Comparison of ENCODE assay signal across 8 cellular contexts in genomic region chr2:189762229-189762550, GRCh38. TPM values are rescaled to one million over a fixed set of nuclear protein-coding genes. Genes with fewer than 3 reads are reported as not detected.
A peak's percentile ranks its signal among the peaks of the same experiment; 100 is the strongest.
DNase-seq lines count a peak whose midpoint lies in the region; ATAC-seq and TF ChIP-seq lines count a peak whose summit lies in the region.

No MANE protein-coding gene starts in this region.

- no peaks in the 10 kb centered on the region for H3K27me3 Mint-ChIP-seq in naive B cell

- no peak for ATAC-seq in naive B cell (ENCODE audit: low read depth in 2 of 2)
- no peak for ATAC-seq in GM18858 (IDR thresholded peaks at IDR 0.05; ENCODE audit: unreplicated experiment)
- no peak for ATAC-seq in GM18873 (IDR thresholded peaks at IDR 0.05; ENCODE audit: low FRiP score, unreplicated experiment)

- H3K4me1 Mint-ChIP-seq in naive B cell = peaks cover 7 to 13% (median 11%) of the 10 kb centered on the region in 3 donors

- H3K27me3 ChIP-seq in colonic mucosa = no peaks in the 10 kb centered on the region

- no peaks in the 10 kb centered on the region for H3K4me1 ChIP-seq in colonic mucosa

- H3K4me3 ChIP-seq in AG04449 (ENCODE audit: low read depth, low read length) (peak overlapping the region; percentile 93), colonic mucosa (peak overlapping the region; percentile 56)

- H3K9me3 Mint-ChIP-seq in naive B cell = no peaks in the 10 kb centered on the region

- CTCF ChIA-PET in AG04449 (lab: Yijun Ruan, JAX) = interaction anchor here (0.6 to 8.4 kb wide), 25 partner anchors 8 to 1235 kb away, joined by 3 to 99 read pairs (median 5); partner anchors contain the start of genes ASNSD1, HIBCH, ORMDL1 and PMS1

- no peak for DNase-seq in AG04449 (ENCODE audit: low read depth, low spot score)
- no peak for DNase-seq in colonic mucosa
- no peak for DNase-seq in naive B cell
- no peak for DNase-seq in CD1c-positive myeloid dendritic cell (ENCODE audit: extremely low spot score)
- DNase-seq in NCI-H446 (lab: John Stamatoyannopoulos, UW) = no peak

- peak overlapping the region; percentile 94 to 99 (median 96) for H3K4me3 Mint-ChIP-seq in naive B cell

- TF ChIP-seq CTCF in AG04449 (IDR thresholded peaks at IDR 0.05; ENCODE audit: insufficient read depth, low read length, missing control alignments) (no peak), colonic mucosa (IDR thresholded peaks at IDR 0.05) (no peak)

- H3K27ac ChIP-seq in KOPT-K1 (ENCODE audit: low read depth, low read length, poor library complexity, severe bottlenecking) = peak overlapping the region; percentile 84
- peak overlapping the region; percentile 77 for H3K27ac ChIP-seq in colonic mucosa

- peak overlapping the region; percentile 47 to 93 for H3K9ac ChIP-seq in colonic mucosa (ENCODE audit: low read depth in 2 of 2, low read length in 2 of 2)

- H3K9me3 ChIP-seq in KOPT-K1 (ENCODE audit: insufficient read depth, low read length, poor library complexity, severe bottlenecking) (no peaks in the 10 kb centered on the region), colonic mucosa (no peaks in the 10 kb centered on the region)

- POLR2A ChIA-PET in AG04449 (lab: Yijun Ruan, JAX) = interaction anchor here (0.7 to 1.1 kb wide), 3 partner anchors 19 to 101 kb away, joined by 3 to 6 read pairs (median 3); partner anchors contain the start of genes ASNSD1, ORMDL1 and PMS1

- peaks cover 0 to 5% of the 10 kb centered on the region in 2 donors for H3K36me3 Mint-ChIP-seq in naive B cell

- peak overlapping the region; percentile 90 to 98 (median 96) for H3K27ac Mint-ChIP-seq in naive B cell

- H3K36me3 ChIP-seq in KOPT-K1 (ENCODE audit: insufficient read depth, low read length) = peaks cover 13% of the 10 kb centered on the region
- H3K36me3 ChIP-seq in colonic mucosa = no peaks in the 10 kb centered on the region

- intact Hi-C loops in colonic mucosa (cut with DNase I) = loop anchor here (5.0 kb wide), 1 partner anchor 95 kb away; no protein-coding TSS in a partner anchor

RNA-seq across cellular contexts. Expression of gene OSGEPL1, which starts 0.4 kb away (rescaled TPM):
- 1 to 10 TPM; 2.1 to 6.5 TPM for total RNA-seq in colonic mucosa
- polyA plus RNA-seq in naive B cell (ENCODE audit: low read depth in 6 of 6) = 10 to 100 TPM; 15.0 to 19.8 (median 17.2) TPM

RNA-seq across cellular contexts. Expression of gene ORMDL1, which starts 21.9 kb away (rescaled TPM):
- total RNA-seq in colonic mucosa = 10 to 100 TPM; 28.2 to 32.4 TPM
- 100 to 1,000 TPM in 3 of 6 donors, 10 to 100 TPM in 3; 78.8 to 113 (median 102) TPM for polyA plus RNA-seq in naive B cell (ENCODE audit: low read depth in 6 of 6)

RNA-seq across cellular contexts. Expression of gene PMS1, which starts 22.1 kb away (rescaled TPM):
- total RNA-seq in colonic mucosa = 10 to 100 TPM; 11.2 to 14.3 TPM
- polyA plus RNA-seq in naive B cell (ENCODE audit: low read depth in 6 of 6) = 10 to 100 TPM; 12.4 to 29.2 (median 22.9) TPM
